33 cellular contexts compared by ENCODE assay signal in genomic region chr21:15281714-15282113, GRCh38.
DNase-seq lines count a peak whose midpoint lies in the region; ATAC-seq, FAIRE-seq and TF ChIP-seq lines count a peak whose summit lies in the region.
"Had no signal": no experiment of that assay in that cellular context is flagged by ENCODE, and none has a peak within 500 bp of the region (broad histone marks: within the 10 kb centered on the region; RNA-seq: fewer than 3 reads in every experiment).

No MANE protein-coding gene starts in this region.

- 0 out of 2 replicates have a peak overlapping the region, but pooled peaks have one; percentile 72 for H3K27ac ChIP-seq in 22Rv1
- no peak overlapping the region for H3K27ac ChIP-seq in body of pancreas
- no peak overlapping the region for H3K27ac ChIP-seq in pancreas
- H3K27ac ChIP-seq in trophoblast cell (ENCODE audit: low read depth, low read length): no peak overlapping the region
- H3K27ac ChIP-seq in RWPE1: no peak overlapping the region
- H3K27ac ChIP-seq: A549; BLaER1; BLaER1 treated with 17β-estradiol and CSF1 and Interleukin-3, amounts not matched to agents 10 nM and 100 nM; C4-2B had no signal

- H2AK5ac ChIP-seq in trophoblast cell (ENCODE audit: low read length): no peak overlapping the region

- TF ChIP-seq CTCF in 22Rv1 (IDR thresholded peaks at IDR 0.05) (no peak), body of pancreas (IDR thresholded peaks at IDR 0.05) (no peak), pancreas (IDR thresholded peaks at IDR 0.05) (no peak), RWPE1 (conservative IDR thresholded peaks at IDR 0.05; ENCODE audit: low read depth) (no peak)

- H4K8ac ChIP-seq in trophoblast cell (ENCODE audit: low read depth, low read length): no peak overlapping the region

- FAIRE-seq in pancreas (lab: Jason Lieb, UNC): no peak
- FAIRE-seq: A204.1, A549, D721Med had no signal

- H3K4ac ChIP-seq in trophoblast cell (ENCODE audit: low read depth, low read length): no peak overlapping the region

- H3K9ac ChIP-seq in trophoblast cell (ENCODE audit: low read length): no peak overlapping the region
- H3K9ac ChIP-seq: BLaER1; BLaER1 treated with 17β-estradiol and CSF1 and Interleukin-3, amounts not matched to agents 10 nM and 100 nM had no signal

- 51 to 55% methylated on average over 3 of the region's 3 CpGs for whole genome bisulfite sequencing in body of pancreas, 2 donors
- 56 to 60% methylated on average over 3 of the region's 3 CpGs for WGBS in pancreas, 2 donors
- WGBS in trophoblast cell (ENCODE audit: extremely low coverage, insufficient coverage, insufficient read length): no CpG with 5 or more reads among the region's 3 CpGs

- H3K4me3 ChIP-seq in body of pancreas: no peak overlapping the region
- no peak overlapping the region for H3K4me3 ChIP-seq in pancreas
- H3K4me3 ChIP-seq in trophoblast cell (ENCODE audit: low read depth, low read length): no peak overlapping the region
- H3K4me3 ChIP-seq: A549; BLaER1; BLaER1 treated with 17β-estradiol and CSF1 and Interleukin-3, amounts not matched to agents 10 nM and 100 nM had no signal

- H4K91ac ChIP-seq in trophoblast cell (ENCODE audit: low read depth, low read length): no peak overlapping the region

- CTCF ChIA-PET in RWPE1 (lab: Yijun Ruan, JAX): no interaction called here

- H3K9me3 ChIP-seq in body of pancreas (no peaks in the 10 kb centered on the region), pancreas (no peaks in the 10 kb centered on the region), trophoblast cell (ENCODE audit: insufficient read depth, low read depth, low read length) (no peaks in the 10 kb centered on the region)
- H3K9me3 ChIP-seq: BE2C, Caco-2 had no signal

- POLR2A ChIA-PET in RWPE1 (lab: Yijun Ruan, JAX; ENCODE audit: low non-redundant PET): no interaction called here

- H3K36me3 ChIP-seq in body of pancreas (replicated peaks in 1 of 2; ENCODE audit: insufficient read depth in 1 of 2, low read depth in 2 of 2) (no peaks in the 10 kb centered on the region), pancreas (no peaks in the 10 kb centered on the region), trophoblast cell (ENCODE audit: control insufficient read depth in 1 of 2, insufficient read depth in 2 of 2, low read length in 2 of 2) (no peaks in the 10 kb centered on the region)
- H3K36me3 ChIP-seq: BE2C; BLaER1; BLaER1 treated with 17β-estradiol and CSF1 and Interleukin-3, amounts not matched to agents 10 nM and 100 nM had no signal

- no peak overlapping the region for H3K4me2 ChIP-seq in trophoblast cell (ENCODE audit: low read length)
- H3K4me2 ChIP-seq: A549; BLaER1; BLaER1 treated with 17β-estradiol and CSF1 and Interleukin-3, amounts not matched to agents 10 nM and 100 nM had no signal

- no peak overlapping the region for H2BK5ac ChIP-seq in trophoblast cell (ENCODE audit: low read depth, low read length, poor library complexity)

- H3K14ac ChIP-seq in trophoblast cell (ENCODE audit: low read length): no peak overlapping the region

- no peak for TF ChIP-seq POLR2A in body of pancreas (IDR thresholded peaks at IDR 0.05)

- no peak overlapping the region for H2AFZ ChIP-seq in trophoblast cell (ENCODE audit: insufficient read depth, low read length, poor library complexity)

- H3K18ac ChIP-seq in trophoblast cell (ENCODE audit: low read length): no peak overlapping the region

- H4K12ac ChIP-seq in trophoblast cell (ENCODE audit: low read depth, low read length): no peak overlapping the region

- intact Hi-C loops in body of pancreas (cut with DNase I) (no loop called here), pancreas (cut with DNase I) (no loop called here)

- no peak overlapping the region for H3K23ac ChIP-seq in trophoblast cell (ENCODE audit: low read length)

- peak; percentile 85 for ATAC-seq in body of pancreas
- peak; percentile 81 to 93 (median 87) for ATAC-seq in pancreas
- ATAC-seq in HG02884 (IDR thresholded peaks at IDR 0.05; ENCODE audit: unreplicated experiment): no peak
- ATAC-seq: A549; CD8-positive, alpha-beta T cell had no signal

- H3K79me2 ChIP-seq in trophoblast cell (ENCODE audit: control insufficient read depth, insufficient read depth, low read length, poor library complexity): no peaks in the 10 kb centered on the region

- peak overlapping the region; percentile 40 for H2BK12ac ChIP-seq in trophoblast cell (ENCODE audit: low read length)

- peaks cover 1% of the 10 kb centered on the region for H3K79me1 ChIP-seq in trophoblast cell (ENCODE audit: low read length)

- H3K27me3 ChIP-seq in body of pancreas (no peaks in the 10 kb centered on the region), pancreas (no peaks in the 10 kb centered on the region), trophoblast cell (ENCODE audit: insufficient read depth, low read length) (no peaks in the 10 kb centered on the region)
- H3K27me3 ChIP-seq: BE2C; BLaER1; BLaER1 treated with 17β-estradiol and CSF1 and Interleukin-3, amounts not matched to agents 10 nM and 100 nM had no signal

- H3K4me1 ChIP-seq in body of pancreas (peaks cover 5% of the 10 kb centered on the region), pancreas (peaks cover 0 to 2% (median 0%) of the 10 kb centered on the region in 3 donors), trophoblast cell (ENCODE audit: control insufficient read depth in 1 of 2, insufficient read depth in 2 of 2, low read length in 2 of 2) (peaks cover 0 to 3% of the 10 kb centered on the region in 2 experiments)
- H3K4me1 ChIP-seq: A549; BE2C; BLaER1; BLaER1 treated with 17β-estradiol and CSF1 and Interleukin-3, amounts not matched to agents 10 nM and 100 nM; Caco-2 had no signal

- H2BK120ac ChIP-seq in trophoblast cell (ENCODE audit: insufficient read depth, low read length, poor library complexity): no peak overlapping the region

- DNase-seq in body of pancreas: no peak
- peak in 1 of 6 donors; percentile 17 for DNase-seq in pancreas
- peak in 1 of 2 donors; percentile 72 for DNase-seq in trophoblast cell
- DNase-seq in RWPE1 (ENCODE audit: low spot score): no peak
- DNase-seq in HUDEP-2 (lab: John Stamatoyannopoulos, UW; ENCODE audit: unreplicated experiment in 76 of 76): no peak
- DNase-seq in 8988T: no peak
- DNase-seq: ACHN; AML-193; BE2C; C1 segment of cervical spinal cord; Caco-2; Calu3; CD4-positive, alpha-beta memory T cell; CD4-positive, alpha-beta T cell; CD4-positive, CD25-positive, alpha-beta regulatory T cell; CD8-positive, alpha-beta memory T cell; CD8-positive, alpha-beta T cell; COR-L47; DMS 273 treated with DMSO at 0.1 percent for 48 hours; DMS153; DMS53; DMS79; DMS79 treated with DMSO at 0.1 percent for 48 hours; DND-41; EL had no signal
